8 cellular contexts compared by ENCODE assay signal in the genomic region with DNA sequence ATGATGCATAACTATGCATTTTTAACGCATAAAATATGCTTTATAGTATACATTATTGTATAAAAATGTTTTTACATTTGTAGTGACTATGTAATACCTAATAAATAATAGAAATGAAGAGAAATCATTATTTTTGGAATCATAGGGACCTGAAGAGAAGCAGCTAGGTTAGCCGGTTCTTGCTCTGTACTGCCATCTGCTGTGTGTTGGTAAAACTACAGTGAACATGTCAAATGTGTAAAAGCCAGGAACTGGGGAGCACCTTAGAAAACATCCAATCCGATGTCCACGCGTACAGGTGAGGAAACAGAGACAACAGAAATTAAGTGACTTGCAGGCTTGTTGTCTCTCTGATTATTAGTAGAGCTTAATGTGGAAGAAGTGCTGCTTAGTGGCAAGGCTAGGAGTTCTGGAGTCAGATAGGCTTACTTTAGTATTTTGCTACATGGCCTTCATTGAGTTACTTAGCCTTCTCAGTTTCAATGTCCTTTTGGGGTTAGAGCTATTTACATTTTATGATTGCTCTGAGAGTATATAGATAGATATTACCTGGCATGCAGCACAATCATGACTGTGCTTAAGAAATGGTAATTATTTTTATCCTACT.
DNase-seq lines count a peak whose midpoint lies in the region; ATAC-seq, FAIRE-seq and TF ChIP-seq lines count a peak whose summit lies in the region.

No MANE protein-coding gene starts in this region.

- no peaks in the 10 kb centered on the region for H3K79me2 ChIP-seq in fibroblast of lung (ENCODE audit: control insufficient read depth, insufficient read depth, low read length)

- H3K4me1 ChIP-seq in fibroblast of lung (ENCODE audit: control insufficient read depth, extremely low read depth, insufficient read depth, low read length) (no peaks in the 10 kb centered on the region), pancreas (no peaks in the 10 kb centered on the region)

- H3K4me2 ChIP-seq in fibroblast of lung (ENCODE audit: extremely low read depth, insufficient read depth, low read length): no peak overlapping the region

- FAIRE-seq in A204.1 (lab: Jason Lieb, UNC): peak; percentile 96
- FAIRE-seq in pancreas (lab: Jason Lieb, UNC): peak; percentile 87

- peaks cover 13% of the 10 kb centered on the region for H3K4me1 Mint-ChIP-seq in WTC11

- no peak overlapping the region for H3K9ac ChIP-seq in fibroblast of lung (ENCODE audit: insufficient read depth, low read length)

- H4K20me1 ChIP-seq in fibroblast of lung (ENCODE audit: control insufficient read depth, extremely low read depth, insufficient read depth, low read length): no peaks in the 10 kb centered on the region

- intact Hi-C loops in pancreas (cut with DNase I): no loop called here

- WGBS in pancreas, 2 donors: 4 to 6% methylated on average over 5 of the region's 5 CpGs

- CTCF ChIA-PET in WTC11 (lab: Charles Lee): interaction anchor here (0.6 to 1.3 kb wide), 7 partner anchors 10 to 297 kb away, joined by 3 to 8 read pairs (median 4); no protein-coding TSS in a partner anchor

- H3K4me3 ChIP-seq in GM06990 (replicated peaks; ENCODE audit: low read depth, low read length): no peak overlapping the region
- no peak overlapping the region for H3K4me3 ChIP-seq in fibroblast of lung (replicated peaks in 1 of 4; ENCODE audit: control extremely low read depth in 1 of 4, insufficient read depth in 1 of 4, low read depth in 3 of 4, low read length in 4 of 4)
- H3K4me3 ChIP-seq in pancreas: no peak overlapping the region

- no peak overlapping the region for H2AFZ ChIP-seq in fibroblast of lung (ENCODE audit: low read length)

- H3K9me3 Mint-ChIP-seq in WTC11: peaks cover 50% of the 10 kb centered on the region

- no peaks in the 10 kb centered on the region for H3K9me3 ChIP-seq in fibroblast of lung (ENCODE audit: control insufficient read depth, insufficient read depth, low read depth, low read length)
- H3K9me3 ChIP-seq in pancreas: no peaks in the 10 kb centered on the region

- H3K36me3 ChIP-seq in GM06990 (ENCODE audit: control insufficient read depth, insufficient read depth, low read length) (no peaks in the 10 kb centered on the region), fibroblast of lung (ENCODE audit: control insufficient read depth, insufficient read depth, low read length) (no peaks in the 10 kb centered on the region), pancreas (no peaks in the 10 kb centered on the region)

- peak; percentile 71 for TF ChIP-seq CTCF in GM06990 (IDR thresholded peaks at IDR 0.05; ENCODE audit: insufficient read depth, low read length, poor library complexity, severe bottlenecking)
- peak; percentile 67 for TF ChIP-seq CTCF in WTC11 (IDR thresholded peaks at IDR 0.05)
- peak; percentile 77 to 83 for TF ChIP-seq CTCF in fibroblast of lung (conservative IDR thresholded peaks at IDR 0.05 in 1 of 2, IDR thresholded peaks at IDR 0.05 in 1 of 2; ENCODE audit: low read depth in 1 of 2, low read length in 2 of 2)
- TF ChIP-seq CTCF in pancreas (IDR thresholded peaks at IDR 0.05): peak; percentile 23 to 65 (median 42)

- H3K4me3 Mint-ChIP-seq in WTC11: no peak overlapping the region

- DNase-seq in GM06990 (ENCODE audit: extremely low read depth, insufficient read length): peak; percentile 24
- peak; percentile 12 for DNase-seq in NCI-H187 treated with DMSO at 0.1 percent for 48 hours (lab: John Stamatoyannopoulos, UW)
- DNase-seq in WTC11 (ENCODE audit: low spot score): peak; percentile 56
- peak; percentile 29 to 56 for DNase-seq in fibroblast of lung (ENCODE audit: low read depth in 2 of 2)
- peak in 2 of 6 donors; percentile 4 to 32 for DNase-seq in pancreas
- DNase-seq in NCI-H2227 treated with DMSO at 0.1 percent for 48 hours (lab: John Stamatoyannopoulos, UW): no peak

- no peak overlapping the region for H3K27ac ChIP-seq in fibroblast of lung (ENCODE audit: insufficient read depth, low read length)
- no peak overlapping the region for H3K27ac ChIP-seq in pancreas

- POLR2A ChIA-PET in WTC11 (lab: Charles Lee): no interaction called here

- H3K36me3 Mint-ChIP-seq in WTC11: peaks cover 46% of the 10 kb centered on the region

- no peaks in the 10 kb centered on the region for H3K27me3 Mint-ChIP-seq in WTC11 (ENCODE audit: low read depth)

- ATAC-seq in HG02678 (IDR thresholded peaks at IDR 0.05; ENCODE audit: unreplicated experiment) (peak; percentile 76), WTC11 (peak; percentile 78), pancreas (peak in 3 of 4 donors; percentile 74 to 79 (median 76))

- H3K27me3 ChIP-seq in GM06990 (replicated peaks; ENCODE audit: control insufficient read depth, insufficient read depth, low read length): no peaks in the 10 kb centered on the region
- no peaks in the 10 kb centered on the region for H3K27me3 ChIP-seq in fibroblast of lung (ENCODE audit: control insufficient read depth, insufficient read depth, low read length)
- no peaks in the 10 kb centered on the region for H3K27me3 ChIP-seq in pancreas

- 0 out of 2 replicates have a peak overlapping the region, but pooled peaks have one; percentile 6 for H3K27ac Mint-ChIP-seq in WTC11

TF ChIP-seq in WTC11, 78 proteins besides CTCF, POLR2A, EP300 and RAD21 (continues in another document):
- TF ChIP-seq CBFB (CRISPR knock-in tag; IDR thresholded peaks at IDR 0.05; ENCODE audit: low read depth): no peak
- no peak for TF ChIP-seq JUN (CRISPR knock-in tag; IDR thresholded peaks at IDR 0.05)
- TF ChIP-seq, protein P1, sequence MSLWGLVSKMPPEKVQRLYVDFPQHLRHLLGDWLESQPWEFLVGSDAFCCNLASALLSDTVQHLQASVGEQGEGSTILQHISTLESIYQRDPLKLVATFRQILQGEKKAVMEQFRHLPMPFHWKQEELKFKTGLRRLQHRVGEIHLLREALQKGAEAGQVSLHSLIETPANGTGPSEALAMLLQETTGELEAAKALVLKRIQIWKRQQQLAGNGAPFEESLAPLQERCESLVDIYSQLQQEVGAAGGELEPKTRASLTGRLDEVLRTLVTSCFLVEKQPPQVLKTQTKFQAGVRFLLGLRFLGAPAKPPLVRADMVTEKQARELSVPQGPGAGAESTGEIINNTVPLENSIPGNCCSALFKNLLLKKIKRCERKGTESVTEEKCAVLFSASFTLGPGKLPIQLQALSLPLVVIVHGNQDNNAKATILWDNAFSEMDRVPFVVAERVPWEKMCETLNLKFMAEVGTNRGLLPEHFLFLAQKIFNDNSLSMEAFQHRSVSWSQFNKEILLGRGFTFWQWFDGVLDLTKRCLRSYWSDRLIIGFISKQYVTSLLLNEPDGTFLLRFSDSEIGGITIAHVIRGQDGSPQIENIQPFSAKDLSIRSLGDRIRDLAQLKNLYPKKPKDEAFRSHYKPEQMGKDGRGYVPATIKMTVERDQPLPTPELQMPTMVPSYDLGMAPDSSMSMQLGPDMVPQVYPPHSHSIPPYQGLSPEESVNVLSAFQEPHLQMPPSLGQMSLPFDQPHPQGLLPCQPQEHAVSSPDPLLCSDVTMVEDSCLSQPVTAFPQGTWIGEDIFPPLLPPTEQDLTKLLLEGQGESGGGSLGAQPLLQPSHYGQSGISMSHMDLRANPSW (CRISPR knock-in tag; conservative IDR thresholded peaks at IDR 0.05; ENCODE audit: low read depth): no peak
- TF ChIP-seq EMX1 (CRISPR knock-in tag; IDR thresholded peaks at IDR 0.05): no peak
- TF ChIP-seq MYBL2 (CRISPR knock-in tag; IDR thresholded peaks at IDR 0.05): no peak
- TF ChIP-seq ZNF138 (CRISPR knock-in tag; conservative IDR thresholded peaks at IDR 0.05): no peak
- TF ChIP-seq ERG (CRISPR knock-in tag; IDR thresholded peaks at IDR 0.05): no peak
- no peak for TF ChIP-seq GTF2I (CRISPR knock-in tag; conservative IDR thresholded peaks at IDR 0.05)
- TF ChIP-seq, protein P2, sequence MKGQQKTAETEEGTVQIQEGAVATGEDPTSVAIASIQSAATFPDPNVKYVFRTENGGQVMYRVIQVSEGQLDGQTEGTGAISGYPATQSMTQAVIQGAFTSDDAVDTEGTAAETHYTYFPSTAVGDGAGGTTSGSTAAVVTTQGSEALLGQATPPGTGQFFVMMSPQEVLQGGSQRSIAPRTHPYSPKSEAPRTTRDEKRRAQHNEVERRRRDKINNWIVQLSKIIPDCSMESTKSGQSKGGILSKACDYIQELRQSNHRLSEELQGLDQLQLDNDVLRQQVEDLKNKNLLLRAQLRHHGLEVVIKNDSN (CRISPR knock-in tag; IDR thresholded peaks at IDR 0.05): no peak
- TF ChIP-seq, protein P3, sequence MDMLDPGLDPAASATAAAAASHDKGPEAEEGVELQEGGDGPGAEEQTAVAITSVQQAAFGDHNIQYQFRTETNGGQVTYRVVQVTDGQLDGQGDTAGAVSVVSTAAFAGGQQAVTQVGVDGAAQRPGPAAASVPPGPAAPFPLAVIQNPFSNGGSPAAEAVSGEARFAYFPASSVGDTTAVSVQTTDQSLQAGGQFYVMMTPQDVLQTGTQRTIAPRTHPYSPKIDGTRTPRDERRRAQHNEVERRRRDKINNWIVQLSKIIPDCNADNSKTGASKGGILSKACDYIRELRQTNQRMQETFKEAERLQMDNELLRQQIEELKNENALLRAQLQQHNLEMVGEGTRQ (CRISPR knock-in tag; IDR thresholded peaks at IDR 0.05): no peak
- TF ChIP-seq ZMAT4 (CRISPR knock-in tag; IDR thresholded peaks at IDR 0.05): no peak
- no peak for TF ChIP-seq NR3C1 (CRISPR knock-in tag; conservative IDR thresholded peaks at IDR 0.05; ENCODE audit: low read depth)
- TF ChIP-seq FOXK1 (CRISPR knock-in tag; IDR thresholded peaks at IDR 0.05): no peak
- TF ChIP-seq SMAD4 (CRISPR knock-in tag; IDR thresholded peaks at IDR 0.05): no peak
- TF ChIP-seq GRHL2 (CRISPR knock-in tag; IDR thresholded peaks at IDR 0.05; ENCODE audit: insufficient replicate concordance, severe bottlenecking): no peak
